Comparison of ENCODE assay signal across 14 cellular contexts in the genomic region with DNA sequence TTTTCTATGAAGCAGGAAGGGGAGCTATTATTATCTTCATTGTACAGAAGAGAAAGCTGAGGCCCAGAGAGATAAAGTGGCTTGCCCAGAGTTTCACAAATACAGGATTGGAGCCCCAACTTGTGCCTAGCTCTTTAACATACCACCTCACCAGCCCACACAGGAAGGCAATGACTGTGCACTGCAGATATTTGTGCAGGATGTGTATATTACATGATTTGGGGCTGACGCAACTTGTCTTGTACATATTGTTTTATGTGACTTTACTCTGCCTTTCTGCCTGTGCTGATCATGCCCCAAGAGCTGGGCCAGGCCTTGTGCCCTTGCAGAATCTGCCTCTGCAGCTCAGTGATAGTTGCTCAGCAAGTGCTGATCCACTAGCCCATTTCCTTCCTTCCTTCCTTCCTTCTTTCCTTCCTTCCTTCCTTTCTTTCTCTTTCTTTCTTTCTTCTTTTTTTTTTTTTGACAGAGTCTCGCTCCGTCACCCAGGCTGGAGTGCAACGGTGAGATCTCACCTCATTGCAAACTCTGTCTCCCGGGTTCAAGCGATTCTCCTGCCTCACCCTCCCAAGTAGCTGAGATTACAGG.
DNase-seq lines count a peak whose midpoint lies in the region; ATAC-seq, FAIRE-seq and TF ChIP-seq lines count a peak whose summit lies in the region.
"Had no signal": no experiment of that assay in that cellular context is flagged by ENCODE, and none has a peak within 500 bp of the region (broad histone marks: within the 10 kb centered on the region; RNA-seq: fewer than 3 reads in every experiment).

No MANE protein-coding gene starts in this region.

- H3K79me1 ChIP-seq in trophoblast cell (ENCODE audit: low read length) = peaks cover 2% of the 10 kb centered on the region

- no peak overlapping the region for H4K8ac ChIP-seq in trophoblast cell (ENCODE audit: low read depth, low read length)

- peaks cover 32% of the 10 kb centered on the region for H3K4me1 Mint-ChIP-seq in activated T-cell treated with anti-CD3 and anti-CD28 coated beads, Interleukin-2, amount 50 U/mL, for 24 hours (ENCODE audit: low read depth)
- peaks cover 22% of the 10 kb centered on the region for H3K4me1 Mint-ChIP-seq in stimulated activated naive CD8-positive, alpha-beta T cell treated with anti-CD3 and anti-CD28 coated beads, Interleukin-15, amount 100 ng/mL, for 72 hours

- H3K9me3 Mint-ChIP-seq in activated T-cell treated with anti-CD3 and anti-CD28 coated beads, Interleukin-2, amount 50 U/mL, for 24 hours = no peaks in the 10 kb centered on the region
- H3K9me3 Mint-ChIP-seq in stimulated activated naive CD8-positive, alpha-beta T cell treated with anti-CD3 and anti-CD28 coated beads, Interleukin-15, amount 100 ng/mL, for 72 hours = peaks cover 0 to 5% of the 10 kb centered on the region in 2 donors

- no peaks in the 10 kb centered on the region for H3K9me3 ChIP-seq in SJSA1 (replicated peaks)
- no peaks in the 10 kb centered on the region for H3K9me3 ChIP-seq in trophoblast cell (ENCODE audit: insufficient read depth, low read depth, low read length)

- no peak overlapping the region for H3K18ac ChIP-seq in trophoblast cell (ENCODE audit: low read length)

- no peak overlapping the region for H3K4me2 ChIP-seq in trophoblast cell (ENCODE audit: low read length)

- H3K4me3 ChIP-seq in SJSA1 (no peak overlapping the region), trophoblast cell (ENCODE audit: low read depth, low read length) (no peak overlapping the region)
- H3K4me3 ChIP-seq: coronary artery, GM12878 had no signal

- no peaks in the 10 kb centered on the region for H3K36me3 Mint-ChIP-seq in activated T-cell treated with anti-CD3 and anti-CD28 coated beads, Interleukin-2, amount 50 U/mL, for 24 hours (ENCODE audit: low read depth)

- no peak for TF ChIP-seq POLR2A in GM12892 (IDR thresholded peaks at IDR 0.05; ENCODE audit: low read depth, low read length)

- ATAC-seq in stimulated activated naive CD8-positive, alpha-beta T cell treated with anti-CD3 and anti-CD28 coated beads, Interleukin-15, amount 100 ng/mL, for 72 hours = peak; percentile 91
- ATAC-seq: GM12878 had no signal

- no peak overlapping the region for H3K23ac ChIP-seq in trophoblast cell (ENCODE audit: low read length)

- H3K27me3 Mint-ChIP-seq in activated T-cell treated with anti-CD3 and anti-CD28 coated beads, Interleukin-2, amount 50 U/mL, for 24 hours = peaks cover 14% of the 10 kb centered on the region
- peaks cover 42% of the 10 kb centered on the region for H3K27me3 Mint-ChIP-seq in stimulated activated naive CD8-positive, alpha-beta T cell treated with anti-CD3 and anti-CD28 coated beads, Interleukin-15, amount 100 ng/mL, for 72 hours

- no peak overlapping the region for H4K12ac ChIP-seq in trophoblast cell (ENCODE audit: low read depth, low read length)

- H3K27ac ChIP-seq in SJSA1 (peak overlapping the region; percentile 80), epithelial cell of prostate (peak overlapping the region; percentile 90), trophoblast cell (ENCODE audit: low read depth, low read length) (no peak overlapping the region)
- H3K27ac ChIP-seq: C4-2B, coronary artery, parathyroid adenoma had no signal

- H2AK5ac ChIP-seq in trophoblast cell (ENCODE audit: low read length) = no peak overlapping the region

- H3K4me3 Mint-ChIP-seq in activated T-cell treated with anti-CD3 and anti-CD28 coated beads, Interleukin-2, amount 50 U/mL, for 24 hours = no peak overlapping the region
- no peak overlapping the region for H3K4me3 Mint-ChIP-seq in stimulated activated naive CD8-positive, alpha-beta T cell treated with anti-CD3 and anti-CD28 coated beads, Interleukin-15, amount 100 ng/mL, for 72 hours

- no CpG with 5 or more reads among the region's 6 CpGs for WGBS in trophoblast cell (ENCODE audit: extremely low coverage, insufficient coverage, insufficient read length)

- H3K79me2 ChIP-seq in trophoblast cell (ENCODE audit: control insufficient read depth, insufficient read depth, low read length, poor library complexity) = no peaks in the 10 kb centered on the region
- H3K79me2 ChIP-seq: parathyroid adenoma had no signal

- FAIRE-seq in GM12892 (lab: Jason Lieb, UNC) = no peak
- FAIRE-seq: GM12878, islet of Langerhans had no signal

- no peak overlapping the region for H3K9ac ChIP-seq in trophoblast cell (ENCODE audit: low read length)
- H3K9ac ChIP-seq: parathyroid adenoma had no signal

- no peak for DNase-seq in activated T-cell treated with anti-CD3 and anti-CD28 coated beads, Interleukin-2, amount 50 U/mL, for 24 hours
- no peak for DNase-seq in activated T-cell treated with anti-CD3 and anti-CD28 coated beads, Interleukin-2, amount 50 U/mL, for 1 hour
- peak; percentile 87 for DNase-seq in SJSA1 (ENCODE audit: low read depth in 1 of 2, low spot score in 2 of 2)
- DNase-seq in epithelial cell of prostate (ENCODE audit: low read depth, low spot score) = peak; percentile 36
- DNase-seq in stimulated activated naive CD8-positive, alpha-beta T cell treated with anti-CD3 and anti-CD28 coated beads, Interleukin-15, amount 100 ng/mL, for 72 hours = peak in 1 of 2 donors; percentile 51
- DNase-seq in GM12892 (ENCODE audit: insufficient read length) = no peak
- no peak for DNase-seq in trophoblast cell
- no peak for DNase-seq in NCI-H2029 treated with DMSO at 0.1 percent for 48 hours (lab: John Stamatoyannopoulos, UW)
- DNase-seq: NCI-H1092 treated with DMSO at 0.1 percent for 48 hours had no signal

- H3K36me3 ChIP-seq in SJSA1 = no peaks in the 10 kb centered on the region
- H3K36me3 ChIP-seq in trophoblast cell (ENCODE audit: control insufficient read depth in 1 of 2, insufficient read depth in 2 of 2, low read length in 2 of 2) = no peaks in the 10 kb centered on the region

- H3K4me1 ChIP-seq in SJSA1 (replicated peaks) (peaks cover 54% of the 10 kb centered on the region), trophoblast cell (ENCODE audit: control insufficient read depth in 1 of 2, insufficient read depth in 2 of 2, low read length in 2 of 2) (peaks cover 5 to 9% of the 10 kb centered on the region in 2 experiments)
- H3K4me1 ChIP-seq: parathyroid adenoma had no signal

- no peak overlapping the region for H2AFZ ChIP-seq in trophoblast cell (ENCODE audit: insufficient read depth, low read length, poor library complexity)
- H2AFZ ChIP-seq: parathyroid adenoma had no signal

- H2BK120ac ChIP-seq in trophoblast cell (ENCODE audit: insufficient read depth, low read length, poor library complexity) = no peak overlapping the region

- no peaks in the 10 kb centered on the region for H3K27me3 ChIP-seq in SJSA1 (replicated peaks)
- no peaks in the 10 kb centered on the region for H3K27me3 ChIP-seq in trophoblast cell (ENCODE audit: insufficient read depth, low read length)

- H2BK5ac ChIP-seq in trophoblast cell (ENCODE audit: low read depth, low read length, poor library complexity) = no peak overlapping the region

- no peak overlapping the region for H4K91ac ChIP-seq in trophoblast cell (ENCODE audit: low read depth, low read length)

- H3K4ac ChIP-seq in trophoblast cell (ENCODE audit: low read depth, low read length) = no peak overlapping the region

- no peak overlapping the region for H3K14ac ChIP-seq in trophoblast cell (ENCODE audit: low read length)

- H3K27ac Mint-ChIP-seq in activated T-cell treated with anti-CD3 and anti-CD28 coated beads, Interleukin-2, amount 50 U/mL, for 24 hours = peak overlapping the region; percentile 76
- peak overlapping the region; percentile 74 to 87 for H3K27ac Mint-ChIP-seq in stimulated activated naive CD8-positive, alpha-beta T cell treated with anti-CD3 and anti-CD28 coated beads, Interleukin-15, amount 100 ng/mL, for 72 hours

- no peak overlapping the region for H2BK12ac ChIP-seq in trophoblast cell (ENCODE audit: low read length)

Comparison
In these comparisons a context has a peak if more than half of its experiments do, and no peak if none do; other contexts are left out.
1. DNase-seq: peak in SJSA1 (2 of 2) and epithelial cell of prostate (single experiment); none in activated T-cell treated with anti-CD3 and anti-CD28 coated beads, Interleukin-2, amount 50 U/mL, for 24 hours (single experiment), activated T-cell treated with anti-CD3 and anti-CD28 coated beads, Interleukin-2, amount 50 U/mL, for 1 hour (single experiment), GM12892 (single experiment), trophoblast cell (0 of 2) and NCI-H2029 treated with DMSO at 0.1 percent for 48 hours (single experiment).